ENCODE assay signal across 8 cellular contexts in the genomic region with DNA sequence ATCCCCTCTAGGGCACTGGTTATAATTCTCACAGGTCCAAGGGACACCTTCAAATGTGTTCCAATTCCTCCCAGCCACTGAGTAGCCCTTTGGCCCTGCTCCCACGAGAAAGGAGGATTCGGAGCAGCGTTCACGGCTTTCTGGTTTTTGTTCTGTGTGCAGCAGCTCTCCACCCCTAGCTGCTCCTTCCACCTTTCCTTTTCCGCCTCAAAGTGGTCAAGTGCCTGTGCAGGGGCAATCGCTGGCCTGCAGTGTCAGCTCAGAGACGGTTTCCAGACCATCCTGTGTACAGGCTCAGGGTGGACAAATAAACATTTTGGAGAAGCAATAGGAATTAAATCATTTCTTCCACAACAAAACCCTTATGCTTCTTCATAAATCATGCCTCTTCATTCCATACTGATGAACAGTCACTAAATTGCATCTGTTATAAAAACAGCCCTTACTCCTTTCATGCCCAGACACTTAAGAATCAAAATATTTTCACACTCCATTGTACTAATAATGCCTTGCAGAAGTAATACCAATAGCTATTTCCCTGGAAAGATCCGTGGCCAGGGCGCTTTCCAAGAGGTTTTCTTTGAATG. TPM values are rescaled to one million over a fixed set of nuclear protein-coding genes. Genes with fewer than 3 reads are reported as not detected.
DNase-seq lines count a peak whose midpoint lies in the region; ATAC-seq, FAIRE-seq and TF ChIP-seq lines count a peak whose summit lies in the region.

No MANE protein-coding gene starts in this region.

- no peak for DNase-seq in activated naive CD4-positive, alpha-beta T cell treated with anti-CD3 and anti-CD28 coated beads, Interleukin-2, amount 10 ng/mL, durations not matched to agents 7 days and 5 days
- no peak for DNase-seq in activated naive CD4-positive, alpha-beta T cell treated with anti-CD3 and anti-CD28 coated beads, Interleukin-2, amount 50 U/mL, for 72 hours (ENCODE audit: low spot score in 2 of 2)
- no peak for DNase-seq in activated naive CD8-positive, alpha-beta T cell treated with anti-CD3 and anti-CD28 coated beads for 36 hours
- DNase-seq in HepG2 (ENCODE audit: low spot score) (no peak), type B pancreatic cell (ENCODE audit: extremely low spot score, unreplicated experiment) (peak; percentile 40), LoVo (ENCODE audit: low spot score) (no peak)

- peaks cover 36% of the 10 kb centered on the region for H3K27me3 Mint-ChIP-seq in activated naive CD4-positive, alpha-beta T cell treated with anti-CD3 and anti-CD28 coated beads, Interleukin-2, amount 10 ng/mL, durations not matched to agents 7 days and 5 days
- H3K27me3 Mint-ChIP-seq in activated naive CD8-positive, alpha-beta T cell treated with anti-CD3 and anti-CD28 coated beads for 36 hours = peaks cover 41% of the 10 kb centered on the region
- peaks cover 8% of the 10 kb centered on the region for H3K27me3 Mint-ChIP-seq in type B pancreatic cell

- no peak overlapping the region for H2AFZ ChIP-seq in HepG2 (ENCODE audit: low read length)

- 18% methylated on average over 9 of the region's 9 CpGs for WGBS in HepG2 (ENCODE audit: low lambda C conversion rate)

- peak overlapping the region; percentile 77 to 92 (median 79) for H3K4me3 ChIP-seq in HepG2 (replicated peaks in 1 of 3; ENCODE audit: insufficient read depth in 1 of 3, low read depth in 2 of 3, low read length in 3 of 3)

- H3K4me1 Mint-ChIP-seq in activated naive CD4-positive, alpha-beta T cell treated with anti-CD3 and anti-CD28 coated beads, Interleukin-2, amount 10 ng/mL, durations not matched to agents 7 days and 5 days = peaks cover 13% of the 10 kb centered on the region
- peaks cover 10% of the 10 kb centered on the region for H3K4me1 Mint-ChIP-seq in activated naive CD8-positive, alpha-beta T cell treated with anti-CD3 and anti-CD28 coated beads for 36 hours
- H3K4me1 Mint-ChIP-seq in type B pancreatic cell (ENCODE audit: unreplicated experiment) = peaks cover 35% of the 10 kb centered on the region

- no peaks in the 10 kb centered on the region for H4K20me1 ChIP-seq in HepG2 (ENCODE audit: insufficient read depth, low read length)

- no peak for TF ChIP-seq RAD21 in HepG2 (CRISPR knock-in tag; IDR thresholded peaks at IDR 0.05)

- H3K27me3 ChIP-seq in HepG2 (ENCODE audit: control insufficient read depth in 1 of 2, insufficient read depth in 2 of 2, low read length in 2 of 2) = peaks cover 0 to 22% of the 10 kb centered on the region in 2 experiments; a peak in 2 of 5 replicates

- TF ChIP-seq POLR2A in HepG2 (IDR thresholded peaks at IDR 0.05; ENCODE audit: insufficient read depth in 1 of 2, low read depth in 2 of 2, low read length in 2 of 2) = no peak

- no peak for ATAC-seq in activated naive CD4-positive, alpha-beta T cell treated with anti-CD3 and anti-CD28 coated beads, Interleukin-2, amount 50 U/mL, for 72 hours
- ATAC-seq in HepG2 = no peak
- ATAC-seq in GM18511 (IDR thresholded peaks at IDR 0.05; ENCODE audit: unreplicated experiment) = no peak
- no peak for ATAC-seq in HG03469 (IDR thresholded peaks at IDR 0.05; ENCODE audit: unreplicated experiment)

- BruUV-seq in HepG2 (replicated peaks; lab: Mats Ljungman, UMichigan) = TSS peak; percentile 55

- H3K9me3 ChIP-seq in HepG2 (ENCODE audit: low read length) = no peaks in the 10 kb centered on the region

- POLR2A ChIA-PET in HepG2 (lab: Yijun Ruan, JAX) = interaction anchor here (1.1 to 1.2 kb wide), 2 partner anchors 90 to 93 kb away, joined by 3 to 4 read pairs; no protein-coding TSS in a partner anchor

- H3K36me3 ChIP-seq in HepG2 (replicated peaks in 1 of 2; ENCODE audit: control insufficient read depth in 1 of 2, insufficient read depth in 2 of 2, low read length in 2 of 2) = no peaks in the 10 kb centered on the region

- no peak overlapping the region for H3K27ac Mint-ChIP-seq in activated naive CD4-positive, alpha-beta T cell treated with anti-CD3 and anti-CD28 coated beads, Interleukin-2, amount 10 ng/mL, durations not matched to agents 7 days and 5 days
- no peak overlapping the region for H3K27ac Mint-ChIP-seq in activated naive CD4-positive, alpha-beta T cell treated with anti-CD3 and anti-CD28 coated beads, Interleukin-2, amount 50 U/mL, for 72 hours
- H3K27ac Mint-ChIP-seq in activated naive CD8-positive, alpha-beta T cell treated with anti-CD3 and anti-CD28 coated beads for 36 hours = no peak overlapping the region
- peak overlapping the region; percentile 93 for H3K27ac Mint-ChIP-seq in type B pancreatic cell

- intact Hi-C loops in HepG2 (cut with micrococcal nuclease; ENCODE audit: unreplicated experiment) = no loop called here

- CTCF ChIA-PET in activated naive CD4-positive, alpha-beta T cell treated with anti-CD3 and anti-CD28 coated beads, Interleukin-2, amount 10 ng/mL, durations not matched to agents 7 days and 5 days (lab: Charles Lee) = interaction anchor here (1.0 to 5.0 kb wide), 6 partner anchors 10 to 93 kb away, joined by 3 to 49 read pairs (median 5); no protein-coding TSS in a partner anchor
- CTCF ChIA-PET in HepG2 (lab: Yijun Ruan, JAX; ENCODE audit: low intra/inter-chr PET ratio, low total read pairs) = no interaction called here

- H3K9ac ChIP-seq in HepG2 (ENCODE audit: insufficient read depth, low read depth, low read length) = peak overlapping the region; percentile 65

- no peak overlapping the region for H3K27ac ChIP-seq in HepG2 (ENCODE audit: extremely low read length, insufficient read depth, low read length)

- TF ChIP-seq CTCF in HepG2 (CRISPR knock-in tag; IDR thresholded peaks at IDR 0.05) = no peak
- TF ChIP-seq CTCF in type B pancreatic cell (conservative IDR thresholded peaks at IDR 0.05) = no peak

- no peak for FAIRE-seq in HepG2 (lab: Jason Lieb, UNC)

- peaks cover 20% of the 10 kb centered on the region for H3K4me1 ChIP-seq in HepG2 (ENCODE audit: insufficient read depth, low read length)

- H3K79me2 ChIP-seq in HepG2 (ENCODE audit: insufficient read depth, low read length) = no peaks in the 10 kb centered on the region

- no peaks in the 10 kb centered on the region for H3K9me3 Mint-ChIP-seq in activated naive CD4-positive, alpha-beta T cell treated with anti-CD3 and anti-CD28 coated beads, Interleukin-2, amount 10 ng/mL, durations not matched to agents 7 days and 5 days
- H3K9me3 Mint-ChIP-seq in activated naive CD4-positive, alpha-beta T cell treated with anti-CD3 and anti-CD28 coated beads, Interleukin-2, amount 50 U/mL, for 72 hours = no peaks in the 10 kb centered on the region
- H3K9me3 Mint-ChIP-seq in activated naive CD8-positive, alpha-beta T cell treated with anti-CD3 and anti-CD28 coated beads for 36 hours = no peaks in the 10 kb centered on the region
- no peaks in the 10 kb centered on the region for H3K9me3 Mint-ChIP-seq in type B pancreatic cell

- H3K4me2 ChIP-seq in HepG2 (ENCODE audit: low read depth, low read length) = peak overlapping the region; percentile 95

- peak overlapping the region; percentile 86 for H3K4me3 Mint-ChIP-seq in activated naive CD4-positive, alpha-beta T cell treated with anti-CD3 and anti-CD28 coated beads, Interleukin-2, amount 10 ng/mL, durations not matched to agents 7 days and 5 days
- H3K4me3 Mint-ChIP-seq in activated naive CD8-positive, alpha-beta T cell treated with anti-CD3 and anti-CD28 coated beads for 36 hours = peak overlapping the region; percentile 85
- peak overlapping the region; percentile 97 for H3K4me3 Mint-ChIP-seq in type B pancreatic cell

- TF ChIP-seq EP300 in HepG2 (IDR thresholded peaks at IDR 0.05; ENCODE audit: low read depth in 2 of 2, low read length in 2 of 2) = no peak
- no peak for TF ChIP-seq EP300 in HepG2 (CRISPR knock-in tag; IDR thresholded peaks at IDR 0.05; ENCODE audit: borderline replicate concordance)

- in situ Hi-C loops in HepG2 (cut with HindIII; ENCODE audit: extremely low pct_ligation_motif_present, low pct_unique_long_range_greater_than_20kb) = loop anchor here (5.0 kb wide), 1 partner anchor 93 kb away; no protein-coding TSS in a partner anchor

- no peaks in the 10 kb centered on the region for H3K36me3 Mint-ChIP-seq in activated naive CD4-positive, alpha-beta T cell treated with anti-CD3 and anti-CD28 coated beads, Interleukin-2, amount 10 ng/mL, durations not matched to agents 7 days and 5 days
- H3K36me3 Mint-ChIP-seq in activated naive CD4-positive, alpha-beta T cell treated with anti-CD3 and anti-CD28 coated beads, Interleukin-2, amount 50 U/mL, for 72 hours = peaks cover 0 to 9% of the 10 kb centered on the region in 2 donors
- no peaks in the 10 kb centered on the region for H3K36me3 Mint-ChIP-seq in activated naive CD8-positive, alpha-beta T cell treated with anti-CD3 and anti-CD28 coated beads for 36 hours
- peaks cover 6% of the 10 kb centered on the region for H3K36me3 Mint-ChIP-seq in type B pancreatic cell

RNA-seq across cellular contexts. Expression of a gene that starts 1.1 kb away (rescaled TPM):
- 1 to 10 TPM; 1.1 to 1.2 TPM for total RNA-seq in activated naive CD4-positive, alpha-beta T cell treated with anti-CD3 and anti-CD28 coated beads, Interleukin-2, amount 50 U/mL, for 72 hours
- 1 to 10 TPM; 1.7 to 2.2 TPM for total RNA-seq in activated naive CD8-positive, alpha-beta T cell treated with anti-CD3 and anti-CD28 coated beads for 36 hours
- 1.8 TPM in 2 replicates for total RNA-seq in HepG2 (2016; rRNA removed; fragmentation: Illumina TruSeq; extraction: Trizol)
- 0.88 and 1.0 TPM in 2 replicates for total RNA-seq in HepG2 (2016; cell fraction: cytosol; rRNA removed; fragmentation: Illumina TruSeq; extraction: Trizol; ENCODE audit: low read depth)
- total RNA-seq in HepG2 (2016; cell fraction: insoluble cytoplasmic fraction; rRNA removed; fragmentation: Illumina TruSeq; extraction: Trizol) = 1.4 and 1.8 TPM in 2 replicates
- 1.5 and 2.2 TPM in 2 replicates for total RNA-seq in HepG2 (2016; cell fraction: membrane; rRNA removed; fragmentation: Illumina TruSeq; extraction: Trizol)
- 3.1 and 3.6 TPM in 2 replicates for total RNA-seq in HepG2 (2016; cell fraction: nucleus; rRNA removed; fragmentation: Illumina TruSeq; extraction: Trizol)
- 1.1 and 1.2 TPM in 2 replicates for polyA plus RNA-seq in HepG2 (2011; rRNA removed)
- 0.95 and 0.96 TPM in 2 replicates for polyA plus RNA-seq in HepG2 (2011; cell fraction: cytosol; rRNA removed)
- 2.4 and 2.6 TPM in 2 replicates for polyA plus RNA-seq in HepG2 (2011; cell fraction: nucleus; rRNA removed)
- 1.3 and 2.0 TPM in 2 replicates for polyA plus RNA-seq in HepG2 (2012)
- 0.15 and 0.22 TPM in 2 replicates for polyA plus RNA-seq in HepG2 (2016; cell fraction: cytosol; fragmentation: Illumina TruSeq; extraction: Trizol; ENCODE audit: low read depth)
- polyA plus RNA-seq in HepG2 (2016; cell fraction: insoluble cytoplasmic fraction; fragmentation: Illumina TruSeq; extraction: Trizol; ENCODE audit: low read depth) = 1.5 and 1.9 TPM in 2 replicates
- polyA plus RNA-seq in HepG2 (2016; cell fraction: membrane; fragmentation: Illumina TruSeq; extraction: Trizol; ENCODE audit: low read depth) = 0.65 and 1.0 TPM in 2 replicates
- polyA plus RNA-seq in HepG2 (2016; cell fraction: nucleus; fragmentation: Illumina TruSeq; extraction: Trizol; ENCODE audit: insufficient read depth, low read depth) = 4.3 and 4.8 TPM in 2 replicates
- 4.4 and 12.3 TPM in 2 replicates for polyA minus RNA-seq in HepG2 (2011; rRNA and poly(A)+ RNA removed; ENCODE audit: low replicate concordance)
- 1.8 and 3.1 TPM in 2 replicates for polyA minus RNA-seq in HepG2 (2011; cell fraction: cytosol; rRNA and poly(A)+ RNA removed)
- 2.6 and 3.1 TPM in 2 replicates for polyA minus RNA-seq in HepG2 (2011; cell fraction: nucleus; rRNA and poly(A)+ RNA removed)
- 14.0 and 24.4 TPM in 2 replicates for total RNA-seq in type B pancreatic cell (ENCODE audit: low replicate concordance)

RNA-seq across cellular contexts. Expression of a gene that starts 55.8 kb away (rescaled TPM):
- 10 to 100 TPM in 1 of 2 donors, 1 to 10 TPM in 1; 2.0 to 22.6 TPM for total RNA-seq in activated naive CD4-positive, alpha-beta T cell treated with anti-CD3 and anti-CD28 coated beads, Interleukin-2, amount 50 U/mL, for 72 hours
- total RNA-seq in activated naive CD8-positive, alpha-beta T cell treated with anti-CD3 and anti-CD28 coated beads for 36 hours = 10 to 100 TPM; 12.9 to 13.4 TPM
- total RNA-seq in HepG2 (2016; rRNA removed; fragmentation: Illumina TruSeq; extraction: Trizol) (8.4 and 11.5 TPM in 2 replicates), type B pancreatic cell (ENCODE audit: low replicate concordance) (3.1 and 31.3 TPM in 2 replicates)
- total RNA-seq in HepG2 (2016; cell fraction: cytosol; rRNA removed; fragmentation: Illumina TruSeq; extraction: Trizol; ENCODE audit: low read depth) = 0.61 and 0.79 TPM in 2 replicates
- 9.5 and 10.9 TPM in 2 replicates for total RNA-seq in HepG2 (2016; cell fraction: insoluble cytoplasmic fraction; rRNA removed; fragmentation: Illumina TruSeq; extraction: Trizol)
- total RNA-seq in HepG2 (2016; cell fraction: membrane; rRNA removed; fragmentation: Illumina TruSeq; extraction: Trizol) = 3.9 and 4.7 TPM in 2 replicates
- 6.5 and 8.2 TPM in 2 replicates for total RNA-seq in HepG2 (2016; cell fraction: nucleus; rRNA removed; fragmentation: Illumina TruSeq; extraction: Trizol)
- polyA plus RNA-seq in HepG2 (2011; rRNA removed) = 10.5 and 11.1 TPM in 2 replicates
- 9.0 and 9.4 TPM in 2 replicates for polyA plus RNA-seq in HepG2 (2011; cell fraction: cytosol; rRNA removed)
- 12.6 and 15.0 TPM in 2 replicates for polyA plus RNA-seq in HepG2 (2011; cell fraction: nucleus; rRNA removed)
- 3.6 and 4.2 TPM in 2 replicates for polyA plus RNA-seq in HepG2 (2012)
- polyA plus RNA-seq in HepG2 (2016; cell fraction: cytosol; fragmentation: Illumina TruSeq; extraction: Trizol; ENCODE audit: low read depth) = 0.07 TPM in 1 of 2 replicates, not detected in the other
- 4.0 and 4.1 TPM in 2 replicates for polyA plus RNA-seq in HepG2 (2016; cell fraction: insoluble cytoplasmic fraction; fragmentation: Illumina TruSeq; extraction: Trizol; ENCODE audit: low read depth)
- polyA plus RNA-seq in HepG2 (2016; cell fraction: membrane; fragmentation: Illumina TruSeq; extraction: Trizol; ENCODE audit: low read depth) = 0.38 TPM in 1 of 2 replicates, not detected in the other
- polyA plus RNA-seq in HepG2 (2016; cell fraction: nucleus; fragmentation: Illumina TruSeq; extraction: Trizol; ENCODE audit: insufficient read depth, low read depth) = 4.1 and 4.5 TPM in 2 replicates
- 6.5 and 23.7 TPM in 2 replicates for polyA minus RNA-seq in HepG2 (2011; rRNA and poly(A)+ RNA removed; ENCODE audit: low replicate concordance)
- polyA minus RNA-seq in HepG2 (2011; cell fraction: cytosol; rRNA and poly(A)+ RNA removed) = 24.9 and 27.7 TPM in 2 replicates
- polyA minus RNA-seq in HepG2 (2011; cell fraction: nucleus; rRNA and poly(A)+ RNA removed) = 11.1 and 12.1 TPM in 2 replicates
